23 cellular contexts compared by ENCODE assay signal in the genomic region with DNA sequence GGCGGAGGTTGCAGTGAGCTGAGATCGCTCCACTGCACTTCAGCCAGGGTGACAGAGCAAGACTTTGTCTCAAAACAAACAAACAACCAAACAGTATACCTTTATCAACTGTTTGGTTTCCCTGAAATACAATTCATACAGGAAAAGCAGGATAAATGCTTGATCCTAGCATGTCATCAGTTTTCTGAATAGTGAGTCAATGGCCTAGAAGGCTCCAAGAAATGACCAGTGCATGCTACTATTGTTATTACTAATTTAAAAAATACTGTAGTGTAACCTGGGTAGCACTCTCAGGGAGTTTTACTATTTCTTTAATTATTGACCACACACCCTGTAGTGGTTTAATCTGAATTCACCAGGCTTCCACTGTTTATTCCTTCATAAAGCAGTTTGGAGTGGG.
"Had no signal": no experiment of that assay in that cellular context is flagged by ENCODE, and none has a peak within 500 bp of the region (broad histone marks: within the 10 kb centered on the region; RNA-seq: fewer than 3 reads in every experiment).

No MANE protein-coding gene starts in this region.

- H3K9me3 ChIP-seq: ascending aorta, gastrocnemius medialis had no signal

- H3K27ac ChIP-seq: ascending aorta, brain microvascular endothelial cell, coronary artery, dorsolateral prefrontal cortex, foreskin keratinocyte, gastrocnemius medialis, VCaP had no signal

- H3K4me3 ChIP-seq: ascending aorta, coronary artery, dorsolateral prefrontal cortex, gastrocnemius medialis had no signal

- H3K4me1 ChIP-seq: ascending aorta, foreskin keratinocyte, gastrocnemius medialis had no signal

- H3K36me3 ChIP-seq: ascending aorta, brain microvascular endothelial cell, gastrocnemius medialis had no signal

- H3K27me3 ChIP-seq: ascending aorta, gastrocnemius medialis had no signal

- DNase-seq: activated CD4-positive, alpha-beta memory T cell treated with anti-CD3 and anti-CD28 coated beads, Interleukin-2, amount 10 ng/mL, durations not matched to agents 7 days and 5 days; activated CD4-positive, alpha-beta T cell treated with anti-CD3 and anti-CD28 coated beads for 1 hour; activated CD4-positive, alpha-beta T cell treated with anti-CD3 and anti-CD28 coated beads for 4 hours; activated CD4-positive, alpha-beta T cell treated with anti-CD3 and anti-CD28 coated beads, Interleukin-2, amount 10 ng/mL, durations not matched to agents 7 days and 5 days; activated CD4-positive, alpha-beta T cell treated with anti-CD3 and anti-CD28 coated beads, Interleukin-2, amount 50 U/mL, for 4 hours; activated CD8-positive, alpha-beta memory T cell treated with anti-CD3 and anti-CD28 coated beads, Interleukin-2, amount 50 U/mL, for 48 hours; activated gamma-delta T cell; activated naive CD4-positive, alpha-beta T cell; activated naive CD4-positive, alpha-beta T cell treated with anti-CD3 and anti-CD28 coated beads, Interleukin-2, amount 10 ng/mL, durations not matched to agents 7 days and 5 days; activated naive CD8-positive, alpha-beta T cell treated with anti-CD3 and anti-CD28 coated beads, Interleukin-2, amount 10 ng/mL, durations not matched to agents 7 days and 5 days; activated T-cell treated with anti-CD3 and anti-CD28 coated beads for 4 hours; activated T-cell treated with anti-CD3 and anti-CD28 coated beads, Interleukin-2, amount 50 U/mL, for 24 hours; activated T-cell treated with anti-CD3 and anti-CD28 coated beads, Interleukin-2, amount 50 U/mL, for 72 hours; brain microvascular endothelial cell; dorsolateral prefrontal cortex; effector memory CD4-positive, alpha-beta T cell; endodermal cell; foreskin keratinocyte; gastrocnemius medialis; T-helper 2 cell had no signal
